Comparison of ENCODE assay signal across 8 cellular contexts in genomic region chr5:141492168-141492885, GRCh38. TPM values are rescaled to one million over a fixed set of nuclear protein-coding genes. Genes with fewer than 3 reads are reported as not detected.
DNase-seq lines count a peak whose midpoint lies in the region; ATAC-seq and TF ChIP-seq lines count a peak whose summit lies in the region.

No MANE protein-coding gene starts in this region.

- no peaks in the 10 kb centered on the region for H3K27me3 Mint-ChIP-seq in Calu3 (ENCODE audit: unreplicated experiment)
- H3K27me3 Mint-ChIP-seq in activated CD8-positive, alpha-beta memory T cell treated with anti-CD3 and anti-CD28 coated beads, Interleukin-2, amount 10 ng/mL, durations not matched to agents 7 days and 5 days: peaks cover 81% of the 10 kb centered on the region

- no TSS peak for BruUV-seq in Calu3 (replicated peaks; lab: Mats Ljungman, UMichigan)

- peaks cover 4% of the 10 kb centered on the region for H3K9me3 Mint-ChIP-seq in Calu3 (ENCODE audit: low read depth, unreplicated experiment)
- no peaks in the 10 kb centered on the region for H3K9me3 Mint-ChIP-seq in activated CD8-positive, alpha-beta memory T cell treated with anti-CD3 and anti-CD28 coated beads, Interleukin-2, amount 10 ng/mL, durations not matched to agents 7 days and 5 days (ENCODE audit: low read depth)

- CTCF ChIA-PET in Calu3 (lab: Charles Lee): no interaction called here
- CTCF ChIA-PET in activated CD8-positive, alpha-beta memory T cell treated with anti-CD3 and anti-CD28 coated beads, Interleukin-2, amount 10 ng/mL, durations not matched to agents 7 days and 5 days (lab: Charles Lee): interaction anchor here (0.7 to 1.6 kb wide), 3 partner anchors 17 to 21 kb away, joined by 3 to 4 read pairs (median 3); partner anchors contain the start of gene PCDHGC3

- no peak overlapping the region for H3K27ac Mint-ChIP-seq in Calu3 (ENCODE audit: unreplicated experiment)
- no peak overlapping the region for H3K27ac Mint-ChIP-seq in activated CD8-positive, alpha-beta memory T cell treated with anti-CD3 and anti-CD28 coated beads, Interleukin-2, amount 10 ng/mL, durations not matched to agents 7 days and 5 days

- H3K4me3 ChIP-seq in coronary artery: peak overlapping the region; percentile 25

- intact Hi-C loops in Calu3 (cut with micrococcal nuclease; ENCODE audit: unreplicated experiment): no loop called here

- no peak overlapping the region for H3K4me3 Mint-ChIP-seq in Calu3 (ENCODE audit: low read depth, unreplicated experiment)
- H3K4me3 Mint-ChIP-seq in activated CD8-positive, alpha-beta memory T cell treated with anti-CD3 and anti-CD28 coated beads, Interleukin-2, amount 10 ng/mL, durations not matched to agents 7 days and 5 days: no peak overlapping the region

- peak; percentile 72 for DNase-seq in coronary artery (ENCODE audit: low spot score)
- peak; percentile 25 for DNase-seq in stimulated activated CD4-positive, alpha-beta T cell treated with anti-CD3 and anti-CD28 coated beads, Interleukin-4, amount 100 ng/mL, for 24 hours
- no peak for DNase-seq in Calu3
- DNase-seq in activated CD8-positive, alpha-beta memory T cell treated with anti-CD3 and anti-CD28 coated beads, Interleukin-2, amount 10 ng/mL, durations not matched to agents 7 days and 5 days: no peak

- no peaks in the 10 kb centered on the region for H3K4me1 Mint-ChIP-seq in Calu3 (ENCODE audit: low read depth, unreplicated experiment)
- peaks cover 3% of the 10 kb centered on the region for H3K4me1 Mint-ChIP-seq in activated CD8-positive, alpha-beta memory T cell treated with anti-CD3 and anti-CD28 coated beads, Interleukin-2, amount 10 ng/mL, durations not matched to agents 7 days and 5 days

- peak; percentile 64 for ATAC-seq in GM19351 (IDR thresholded peaks at IDR 0.05; ENCODE audit: unreplicated experiment)
- ATAC-seq in HG03135 (IDR thresholded peaks at IDR 0.05; ENCODE audit: unreplicated experiment): peak; percentile 48
- ATAC-seq in activated CD8-positive, alpha-beta memory T cell treated with anti-CD3 and anti-CD28 coated beads, Interleukin-2, amount 10 ng/mL, durations not matched to agents 7 days and 5 days: no peak
- no peak for ATAC-seq in GM19397 (IDR thresholded peaks at IDR 0.05; ENCODE audit: unreplicated experiment)
- no peak for ATAC-seq in GM21367 (IDR thresholded peaks at IDR 0.05; ENCODE audit: unreplicated experiment)

- peaks cover 6% of the 10 kb centered on the region for H3K36me3 Mint-ChIP-seq in Calu3 (ENCODE audit: insufficient read depth, unreplicated experiment)
- peaks cover 2% of the 10 kb centered on the region for H3K36me3 Mint-ChIP-seq in activated CD8-positive, alpha-beta memory T cell treated with anti-CD3 and anti-CD28 coated beads, Interleukin-2, amount 10 ng/mL, durations not matched to agents 7 days and 5 days

- H3K27ac ChIP-seq in coronary artery: no peak overlapping the region

- TF ChIP-seq CTCF in coronary artery (IDR thresholded peaks at IDR 0.05): no peak
- TF ChIP-seq CTCF in Calu3 (IDR thresholded peaks at IDR 0.05; ENCODE audit: unreplicated experiment): no peak

RNA-seq across cellular contexts. Expression of gene PCDHGC5, which starts 3.4 kb away (rescaled TPM):
- total RNA-seq in Calu3 (2022): 1.5 and 2.1 TPM in 2 replicates
- total RNA-seq in activated CD8-positive, alpha-beta memory T cell treated with anti-CD3 and anti-CD28 coated beads, Interleukin-2, amount 10 ng/mL, durations not matched to agents 7 days and 5 days: not detected

RNA-seq across cellular contexts. Expression of gene PCDHGC4, which starts 7.5 kb away (rescaled TPM):
- 1.2 and 2.2 TPM in 2 replicates for total RNA-seq in Calu3 (2022)
- total RNA-seq in activated CD8-positive, alpha-beta memory T cell treated with anti-CD3 and anti-CD28 coated beads, Interleukin-2, amount 10 ng/mL, durations not matched to agents 7 days and 5 days: not detected

RNA-seq across cellular contexts. Expression of gene PCDHGC3, which starts 16.6 kb away (rescaled TPM):
- total RNA-seq in Calu3 (2022): 49.4 and 73.0 TPM in 2 replicates
- not detected for total RNA-seq in activated CD8-positive, alpha-beta memory T cell treated with anti-CD3 and anti-CD28 coated beads, Interleukin-2, amount 10 ng/mL, durations not matched to agents 7 days and 5 days

Comparison
In these comparisons a context has a peak if more than half of its experiments do, and no peak if none do; other contexts are left out.
1. ATAC-seq: peak in GM19351 (single experiment) and HG03135 (single experiment); none in activated CD8-positive, alpha-beta memory T cell treated with anti-CD3 and anti-CD28 coated beads, Interleukin-2, amount 10 ng/mL, durations not matched to agents 7 days and 5 days (single experiment), GM19397 (single experiment) and GM21367 (single experiment).
2. DNase-seq: peak in coronary artery (single experiment) and stimulated activated CD4-positive, alpha-beta T cell treated with anti-CD3 and anti-CD28 coated beads, Interleukin-4, amount 100 ng/mL, for 24 hours (single experiment); none in Calu3 (single experiment) and activated CD8-positive, alpha-beta memory T cell treated with anti-CD3 and anti-CD28 coated beads, Interleukin-2, amount 10 ng/mL, durations not matched to agents 7 days and 5 days (single experiment).
3. RNA of gene PCDHGC3, which starts 16.6 kb away (total RNA-seq): 49.4 to 73.0 TPM in Calu3; not detected in activated CD8-positive, alpha-beta memory T cell treated with anti-CD3 and anti-CD28 coated beads, Interleukin-2, amount 10 ng/mL, durations not matched to agents 7 days and 5 days; every median in the first group is over 10 times any median in the second.